27 cellular contexts compared by ENCODE assay signal in the genomic region with DNA sequence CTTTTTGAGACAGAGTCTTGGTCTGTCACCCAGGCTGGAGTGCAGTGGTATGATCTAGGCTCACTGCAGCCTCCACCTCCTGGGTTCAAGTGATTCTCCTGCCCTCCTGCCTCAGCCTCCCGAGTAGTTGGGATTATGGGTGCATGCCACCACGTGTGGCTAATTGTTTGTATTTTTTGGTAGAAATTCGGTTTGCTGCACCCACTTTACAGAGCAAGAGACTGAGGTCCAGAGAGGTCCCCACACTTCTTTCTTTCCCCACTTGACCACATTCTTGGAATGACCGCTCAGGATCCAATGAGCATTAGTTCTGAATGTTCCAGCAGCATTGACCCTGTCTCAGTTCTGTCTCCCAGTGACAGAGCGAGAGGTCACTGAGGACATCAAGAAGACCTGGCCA.
"Had no signal": no experiment of that assay in that cellular context is flagged by ENCODE, and none has a peak within 500 bp of the region (broad histone marks: within the 10 kb centered on the region; RNA-seq: fewer than 3 reads in every experiment).

No MANE protein-coding gene starts in this region.

- H3K79me2 ChIP-seq: parathyroid adenoma had no signal

- FAIRE-seq: endothelial cell of umbilical vein, islet of Langerhans had no signal

- H3K4me2 ChIP-seq: smooth muscle cell had no signal

- ATAC-seq: foreskin keratinocyte; heart right ventricle; left cardiac atrium; left lung; mucosa of descending colon; natural killer cell treated with Interleukin-12 subunit alpha and Interleukin-12 subunit beta and Interleukin-15 and Interleukin-18, amount 100 ng/mL, for 72 hours; sciatic nerve; stimulated activated effector memory CD8-positive, alpha-beta T cell treated with anti-CD3 and anti-CD28 coated beads, Interleukin-12 subunit alpha, Interleukin-12 subunit beta, amount 100 ng/mL, for 72 hours had no signal

- DNase-seq: dermis blood vessel endothelial cell; effector memory CD4-positive, alpha-beta T cell; foreskin keratinocyte; glutamatergic neuron; heart right ventricle; hippocampal formation; left cardiac atrium; left lung; mesenchymal stem cell; mucosa of descending colon; naive B cell; stimulated activated CD4-positive, alpha-beta T cell treated with anti-CD3 and anti-CD28 coated beads, Interleukin-2, amount 100 ng/mL, for 24 hours; stimulated activated CD4-positive, alpha-beta T cell treated with anti-CD3 and anti-CD28 coated beads, Interleukin-4, amount 100 ng/mL, for 24 hours; stimulated activated naive CD4-positive, alpha-beta T cell treated with Interleukin-2 at 50 U/mL for 16 hours; stomach; thyroid gland; trophoblast cell had no signal

- H3K9me3 ChIP-seq: esophagus muscularis mucosa, heart right ventricle, left lung, mucosa of descending colon, stomach, thyroid gland, vagina had no signal

- H3K9ac ChIP-seq: parathyroid adenoma had no signal

- H3K36me3 ChIP-seq: esophagus muscularis mucosa, heart right ventricle, left lung, stomach, thyroid gland, vagina had no signal

- H3K27ac ChIP-seq: coronary artery, esophagus muscularis mucosa, foreskin keratinocyte, heart right ventricle, parathyroid adenoma, stomach, thyroid gland, vagina had no signal

- H3K27me3 ChIP-seq: esophagus muscularis mucosa, foreskin keratinocyte, heart right ventricle, stomach, thyroid gland, vagina had no signal

- H2AFZ ChIP-seq: parathyroid adenoma had no signal

- H3K4me1 ChIP-seq: foreskin keratinocyte, parathyroid adenoma, vagina had no signal

- H3K4me3 ChIP-seq: coronary artery, esophagus muscularis mucosa, heart right ventricle, left lung, mucosa of descending colon, smooth muscle cell, stomach, thyroid gland, vagina had no signal
